In genomic region chr9:13568446-13568845, GRCh38 we compare ENCODE assay signal across 8 cellular contexts.
DNase-seq lines count a peak whose midpoint lies in the region; ATAC-seq, FAIRE-seq and TF ChIP-seq lines count a peak whose summit lies in the region.

No MANE protein-coding gene starts in this region.

- H4K20me1 ChIP-seq in astrocyte (ENCODE audit: insufficient read depth, low read length) = no peaks in the 10 kb centered on the region

- H3K4me3 Mint-ChIP-seq in astrocyte (ENCODE audit: unreplicated experiment) = peak overlapping the region; percentile 80

- H3K4me3 ChIP-seq in HUES64 (ENCODE audit: low read length) = peak overlapping the region; percentile 68
- peak overlapping the region; percentile 59 for H3K4me3 ChIP-seq in astrocyte (ENCODE audit: insufficient read depth, low read depth, low read length)
- H3K4me3 ChIP-seq in iPS-18a (ENCODE audit: low read length) = peak overlapping the region; percentile 84
- peak overlapping the region; percentile 36 to 66 (median 46) for H3K4me3 ChIP-seq in skeletal muscle tissue (ENCODE audit: low read length in 3 of 3)

- no peaks in the 10 kb centered on the region for H3K9me3 Mint-ChIP-seq in astrocyte (ENCODE audit: unreplicated experiment)

- 10% methylated on average over 5 of the region's 5 CpGs for WGBS in HUES64

- no peaks in the 10 kb centered on the region for H3K36me3 Mint-ChIP-seq in astrocyte (ENCODE audit: low read depth, unreplicated experiment)

- H2AFZ ChIP-seq in astrocyte (ENCODE audit: low read depth, low read length) = peak overlapping the region; percentile 85

- H3K9ac ChIP-seq in HUES64 (ENCODE audit: low read depth, low read length) (peak overlapping the region; percentile 53), astrocyte (ENCODE audit: low read length) (peak overlapping the region; percentile 66), iPS-18a (ENCODE audit: low read length) (peak overlapping the region; percentile 65), skeletal muscle tissue (ENCODE audit: low read depth in 1 of 3, low read length in 3 of 3) (peak overlapping the region; percentile 26 to 77 (median 68))

- H3K27ac ChIP-seq in HUES64 (ENCODE audit: low read depth, low read length) (no peak overlapping the region), astrocyte (ENCODE audit: low read depth, low read length) (no peak overlapping the region), iPS-18a (ENCODE audit: low read length) (no peak overlapping the region), skeletal muscle tissue (ENCODE audit: low read depth, low read length) (peak overlapping the region; percentile 64)

- H3K36me3 ChIP-seq in HUES64 (ENCODE audit: insufficient read depth, low read length) (no peaks in the 10 kb centered on the region), astrocyte (ENCODE audit: insufficient read depth, low read length) (no peaks in the 10 kb centered on the region), iPS-18a (ENCODE audit: control insufficient read depth, low read depth, low read length) (no peaks in the 10 kb centered on the region), skeletal muscle tissue (ENCODE audit: control insufficient read depth in 3 of 3, insufficient read depth in 3 of 3, low read length in 3 of 3) (no peaks in the 10 kb centered on the region)

- H3K27me3 Mint-ChIP-seq in astrocyte (ENCODE audit: low read depth, unreplicated experiment) = peaks cover 3% of the 10 kb centered on the region

- FAIRE-seq in astrocyte (lab: Jason Lieb, UNC) = no peak

- H3K27me3 ChIP-seq in HUES64 (ENCODE audit: insufficient read depth, low read length) (peaks cover 20% of the 10 kb centered on the region), astrocyte (ENCODE audit: insufficient read depth, low read length) (no peaks in the 10 kb centered on the region), iPS-18a (ENCODE audit: control insufficient read depth, insufficient read depth, low read length) (peaks cover 20% of the 10 kb centered on the region), skeletal muscle tissue (ENCODE audit: control insufficient read depth in 3 of 3, insufficient read depth in 3 of 3, low read length in 3 of 3) (no peaks in the 10 kb centered on the region)

- H3K4me1 Mint-ChIP-seq in astrocyte (ENCODE audit: low read depth, unreplicated experiment) = peaks cover 5% of the 10 kb centered on the region

- H3K79me2 ChIP-seq in astrocyte (ENCODE audit: insufficient read depth, low read length) = no peaks in the 10 kb centered on the region

- ATAC-seq in HG03354 (IDR thresholded peaks at IDR 0.05; ENCODE audit: poor library complexity, severe bottlenecking, unreplicated experiment) (no peak), HG02610 (IDR thresholded peaks at IDR 0.05; ENCODE audit: unreplicated experiment) (no peak)

- DNase-seq in astrocyte (ENCODE audit: low read depth) (peak; percentile 37), SKM-1 (lab: John Stamatoyannopoulos, UW; ENCODE audit: unreplicated experiment) (no peak), 8988T (no peak)

- peak overlapping the region; percentile 88 for H3K4me2 ChIP-seq in astrocyte (ENCODE audit: low read length)

- no peak for TF ChIP-seq CTCF in astrocyte (IDR thresholded peaks at IDR 0.05; ENCODE audit: insufficient read depth, low read depth, low read length)

- H3K9me3 ChIP-seq in HUES64 (ENCODE audit: insufficient read depth, low read depth, low read length) (no peaks in the 10 kb centered on the region), astrocyte (ENCODE audit: insufficient read depth, low read depth, low read length) (no peaks in the 10 kb centered on the region), iPS-18a (ENCODE audit: control insufficient read depth, low read depth, low read length) (no peaks in the 10 kb centered on the region), skeletal muscle tissue (ENCODE audit: control insufficient read depth in 3 of 3, low read length in 3 of 3) (no peaks in the 10 kb centered on the region)

- H3K4me1 ChIP-seq in HUES64 (ENCODE audit: insufficient read depth, low read length) (no peaks in the 10 kb centered on the region), astrocyte (ENCODE audit: insufficient read depth, low read length) (peaks cover 9% of the 10 kb centered on the region), iPS-18a (ENCODE audit: control insufficient read depth, low read depth, low read length) (peaks cover 17% of the 10 kb centered on the region), skeletal muscle tissue (ENCODE audit: control insufficient read depth in 3 of 3, insufficient read depth in 3 of 3, low read length in 3 of 3) (peaks cover 10 to 15% (median 10%) of the 10 kb centered on the region in 3 donors)

- peak overlapping the region; percentile 51 for H3K27ac Mint-ChIP-seq in astrocyte (ENCODE audit: unreplicated experiment)
